Comparison of ENCODE assay signal across 8 cellular contexts in the genomic region with DNA sequence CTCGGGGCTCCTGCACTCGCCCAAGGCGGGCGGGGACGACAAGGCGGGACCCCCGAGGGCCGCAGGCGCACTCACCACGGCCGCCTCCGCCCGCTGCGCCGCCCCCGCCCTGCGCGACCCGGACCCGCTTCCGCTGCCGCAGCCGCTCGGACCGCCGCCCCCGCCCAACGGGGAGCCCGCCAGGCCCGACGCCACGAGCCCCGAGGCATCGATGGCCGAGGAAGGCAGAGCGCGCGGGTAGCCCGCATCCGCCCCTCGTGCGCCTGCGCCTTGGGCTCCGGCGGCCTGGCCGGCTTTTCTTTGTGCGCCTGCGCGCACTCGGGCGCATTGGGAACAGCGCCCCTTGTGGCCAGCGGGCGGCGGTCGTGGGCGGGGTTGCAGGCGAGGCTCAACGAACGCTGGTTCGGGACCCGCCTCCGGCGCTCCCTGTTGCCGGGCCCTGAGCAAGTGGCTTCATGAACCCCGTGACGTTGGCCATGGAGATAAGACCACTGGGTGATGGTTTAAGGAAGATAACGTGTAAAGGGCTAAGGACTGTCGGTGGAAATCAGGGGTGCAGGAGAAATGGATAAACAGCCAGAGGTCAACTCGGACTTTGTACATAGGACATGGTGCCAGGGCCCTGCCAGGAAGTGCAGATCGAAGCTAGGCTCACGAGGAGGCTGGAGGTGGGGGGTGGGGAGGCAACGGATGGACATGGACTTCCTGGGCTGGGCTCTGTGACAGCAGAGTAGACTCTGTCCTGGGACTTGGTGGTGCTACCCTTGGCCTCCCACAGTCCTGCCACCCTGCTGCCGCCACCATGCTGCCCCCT. TPM values are rescaled to one million over a fixed set of nuclear protein-coding genes. Genes with fewer than 3 reads are reported as not detected.
DNase-seq lines count a peak whose midpoint lies in the region; ATAC-seq, FAIRE-seq and TF ChIP-seq lines count a peak whose summit lies in the region.

A gene (plus strand): TSS at position 725 of the 814 bp plus-strand sequence. CDS start 78 bp downstream, at position 803.
A gene with protein sequence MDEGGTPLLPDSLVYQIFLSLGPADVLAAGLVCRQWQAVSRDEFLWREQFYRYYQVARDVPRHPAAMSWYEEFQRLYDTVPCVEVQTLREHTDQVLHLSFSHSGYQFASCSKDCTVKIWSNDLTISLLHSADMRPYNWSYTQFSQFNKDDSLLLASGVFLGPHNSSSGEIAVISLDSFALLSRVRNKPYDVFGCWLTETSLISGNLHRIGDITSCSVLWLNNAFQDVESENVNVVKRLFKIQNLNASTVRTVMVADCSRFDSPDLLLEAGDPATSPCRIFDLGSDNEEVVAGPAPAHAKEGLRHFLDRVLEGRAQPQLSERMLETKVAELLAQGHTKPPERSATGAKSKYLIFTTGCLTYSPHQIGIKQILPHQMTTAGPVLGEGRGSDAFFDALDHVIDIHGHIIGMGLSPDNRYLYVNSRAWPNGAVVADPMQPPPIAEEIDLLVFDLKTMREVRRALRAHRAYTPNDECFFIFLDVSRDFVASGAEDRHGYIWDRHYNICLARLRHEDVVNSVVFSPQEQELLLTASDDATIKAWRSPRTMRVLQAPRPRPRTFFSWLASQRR (minus strand): TSS at position 220 of the 814 bp plus-strand sequence. CDS start 655 bp downstream, outside the sequence.

- H3K4me3 ChIP-seq in HepG2 (replicated peaks in 1 of 3; ENCODE audit: insufficient read depth in 1 of 3, low read depth in 2 of 3, low read length in 3 of 3), result peak within 1 kb of the TSS; percentile 90 to 95 (median 91)

- H3K36me3 Mint-ChIP-seq in CD14-positive monocyte, result peaks cover 19 to 36% of the 10 kb centered on the region in 2 donors

- H2AFZ ChIP-seq in HepG2 (ENCODE audit: low read length), result no peak within 1 kb of the TSS

- TF ChIP-seq EP300 in HepG2 (IDR thresholded peaks at IDR 0.05; ENCODE audit: low read depth in 2 of 2, low read length in 2 of 2) (no peak; a peak in 1 of 4 replicates), HepG2 (CRISPR knock-in tag; IDR thresholded peaks at IDR 0.05; ENCODE audit: borderline replicate concordance) (0 out of 2 replicates have a peak, but pooled peaks have one; percentile 40)

- WGBS in HepG2 (ENCODE audit: low lambda C conversion rate), result under 1% methylated on average over 17 of the region's 74 CpGs

- CTCF ChIA-PET in HepG2 (lab: Yijun Ruan, JAX; ENCODE audit: low intra/inter-chr PET ratio, low total read pairs), result no interaction called here

- peaks cover 10% of the 10 kb centered on the region for H3K79me2 ChIP-seq in HepG2 (ENCODE audit: insufficient read depth, low read length)

- H3K4me2 ChIP-seq in HepG2 (ENCODE audit: low read depth, low read length), result peak within 1 kb of the TSS; percentile 89

- TF ChIP-seq POLR2A in HepG2 (IDR thresholded peaks at IDR 0.05; ENCODE audit: insufficient read depth in 1 of 2, low read depth in 2 of 2, low read length in 2 of 2), result no peak

- H4K20me1 ChIP-seq in HepG2 (ENCODE audit: insufficient read depth, low read length), result no peaks in the 10 kb centered on the region

- peaks cover 0 to 6% (median 4%) of the 10 kb centered on the region in 3 donors for H3K27me3 Mint-ChIP-seq in CD14-positive monocyte (ENCODE audit: low read depth in 3 of 3)

- peaks cover 44% of the 10 kb centered on the region for H3K4me1 ChIP-seq in HepG2 (ENCODE audit: insufficient read depth, low read length)

- peaks cover 8 to 30% of the 10 kb centered on the region in 2 experiments for H3K36me3 ChIP-seq in HepG2 (replicated peaks in 1 of 2; ENCODE audit: control insufficient read depth in 1 of 2, insufficient read depth in 2 of 2, low read length in 2 of 2)

- TF ChIP-seq RAD21 in HepG2 (CRISPR knock-in tag; IDR thresholded peaks at IDR 0.05), result peak; percentile 52; the same call in 1 of the 2 replicates

- no peaks in the 10 kb centered on the region for H3K27me3 ChIP-seq in HepG2 (ENCODE audit: control insufficient read depth in 1 of 2, insufficient read depth in 2 of 2, low read length in 2 of 2)

- DNase-seq in CD14-positive monocyte (ENCODE audit: low spot score), result peak; percentile 90
- peak; percentile 98 for DNase-seq in NCI-H69 (lab: John Stamatoyannopoulos, UW)
- peak; percentile 90 to 95 for DNase-seq in activated CD4-positive, alpha-beta T cell treated with anti-CD3 and anti-CD28 coated beads, Interleukin-2, amount 50 U/mL, for 24 hours (ENCODE audit: low read depth in 1 of 2, low spot score in 1 of 2)
- peak; percentile 95 for DNase-seq in dermis blood vessel endothelial cell
- peak; percentile 87 for DNase-seq in HepG2 (ENCODE audit: low spot score)
- peak; percentile 95 to 98 for DNase-seq in stimulated activated CD4-positive, alpha-beta T cell treated with anti-CD3 and anti-CD28 coated beads, Interleukin-2, amount 100 ng/mL, for 48 hours

- POLR2A ChIA-PET in HepG2 (lab: Yijun Ruan, JAX), result interaction anchor here (0.7 to 2.4 kb wide), 8 partner anchors 15 to 156 kb away, joined by 3 to 11 read pairs (median 4); a partner anchor contains a TSS

- peak; percentile 47 for FAIRE-seq in HepG2 (lab: Jason Lieb, UNC)

- in situ Hi-C loops in HepG2 (cut with HindIII; ENCODE audit: extremely low pct_ligation_motif_present, low pct_unique_long_range_greater_than_20kb), result loop anchor here (5.0 kb wide), 1 partner anchor 88 kb away; a partner anchor contains a TSS

- H3K27ac Mint-ChIP-seq in CD14-positive monocyte, result peak within 1 kb of the TSS in 6 of 7 donors; percentile 31 to 77 (median 60)

- intact Hi-C loops in CD14-positive monocyte (cut with micrococcal nuclease), result loop anchor here (2.0 to 10.0 kb wide), 4 partner anchors 58 to 140 kb away; a partner anchor contains a TSS
- intact Hi-C loops in HepG2 (cut with micrococcal nuclease; ENCODE audit: unreplicated experiment), result no loop called here

- BruUV-seq in HepG2 (replicated peaks; lab: Mats Ljungman, UMichigan), result no TSS peak

- H3K9me3 Mint-ChIP-seq in CD14-positive monocyte, result no peaks in the 10 kb centered on the region

- peaks cover 13% of the 10 kb centered on the region for H3K4me1 Mint-ChIP-seq in CD14-positive monocyte

- peak within 1 kb of the TSS; percentile 75 for H3K27ac ChIP-seq in HepG2 (ENCODE audit: extremely low read length, insufficient read depth, low read length)

- H3K9ac ChIP-seq in HepG2 (ENCODE audit: insufficient read depth, low read depth, low read length), result peak within 1 kb of the TSS; percentile 90

- H3K9me3 ChIP-seq in HepG2 (ENCODE audit: low read length), result no peaks in the 10 kb centered on the region

- H3K4me3 Mint-ChIP-seq in CD14-positive monocyte, result peak within 1 kb of the TSS; percentile 73 to 83

- TF ChIP-seq CTCF in CD14-positive monocyte (IDR thresholded peaks at IDR 0.05) (peak; percentile 97), HepG2 (CRISPR knock-in tag; IDR thresholded peaks at IDR 0.05) (peak; percentile 92)

- ATAC-seq in GM19328 (IDR thresholded peaks at IDR 0.05; ENCODE audit: unreplicated experiment) (peak; percentile 75), HG03469 (IDR thresholded peaks at IDR 0.05; ENCODE audit: unreplicated experiment) (peak; percentile 60), HepG2 (peak; percentile 25)

RNA-seq across cellular contexts. Expression of the first gene that starts in this region (rescaled TPM):
- polyA plus RNA-seq in CD14-positive monocyte, result under 1 TPM in 1 of 2 donors, not detected in 1; 0.55 TPM
- 1.7 TPM in 1 of 2 replicates, not detected in the other for total RNA-seq in dermis blood vessel endothelial cell
- 2.0 and 4.9 TPM in 2 replicates for total RNA-seq in HepG2 (2016; rRNA removed; fragmentation: Illumina TruSeq; extraction: Trizol)
- total RNA-seq in HepG2 (2016; cell fraction: cytosol; rRNA removed; fragmentation: Illumina TruSeq; extraction: Trizol; ENCODE audit: low read depth), result 1.2 and 2.9 TPM in 2 replicates
- 1.4 and 4.7 TPM in 2 replicates for total RNA-seq in HepG2 (2016; cell fraction: insoluble cytoplasmic fraction; rRNA removed; fragmentation: Illumina TruSeq; extraction: Trizol)
- 2.1 and 3.5 TPM in 2 replicates for total RNA-seq in HepG2 (2016; cell fraction: membrane; rRNA removed; fragmentation: Illumina TruSeq; extraction: Trizol)
- 6.1 and 7.0 TPM in 2 replicates for total RNA-seq in HepG2 (2016; cell fraction: nucleus; rRNA removed; fragmentation: Illumina TruSeq; extraction: Trizol)
- 12.8 and 18.3 TPM in 2 replicates for polyA plus RNA-seq in HepG2 (2011; rRNA removed)
- 8.9 and 13.0 TPM in 2 replicates for polyA plus RNA-seq in HepG2 (2011; cell fraction: cytosol; rRNA removed)
- 94.5 and 107 TPM in 2 replicates for polyA plus RNA-seq in HepG2 (2011; cell fraction: nucleus; rRNA removed)
- polyA plus RNA-seq in HepG2 (2012), result 15.3 and 17.5 TPM in 2 replicates
- 2.1 and 2.6 TPM in 2 replicates for polyA plus RNA-seq in HepG2 (2016; cell fraction: cytosol; fragmentation: Illumina TruSeq; extraction: Trizol; ENCODE audit: low read depth)
- 2.3 and 2.4 TPM in 2 replicates for polyA plus RNA-seq in HepG2 (2016; cell fraction: insoluble cytoplasmic fraction; fragmentation: Illumina TruSeq; extraction: Trizol; ENCODE audit: low read depth)
- polyA plus RNA-seq in HepG2 (2016; cell fraction: membrane; fragmentation: Illumina TruSeq; extraction: Trizol; ENCODE audit: low read depth), result 2.2 and 3.1 TPM in 2 replicates
- polyA plus RNA-seq in HepG2 (2016; cell fraction: nucleus; fragmentation: Illumina TruSeq; extraction: Trizol; ENCODE audit: insufficient read depth, low read depth), result 10.1 and 13.4 TPM in 2 replicates
- polyA minus RNA-seq in HepG2 (2011; rRNA and poly(A)+ RNA removed; ENCODE audit: low replicate concordance), result 0.70 and 11.9 TPM in 2 replicates
- polyA minus RNA-seq in HepG2 (2011; cell fraction: cytosol; rRNA and poly(A)+ RNA removed), result 3.6 and 6.2 TPM in 2 replicates
- polyA minus RNA-seq in HepG2 (2011; cell fraction: nucleus; rRNA and poly(A)+ RNA removed), result 7.0 and 7.2 TPM in 2 replicates

RNA-seq across cellular contexts. Expression of the second gene that starts in this region (rescaled TPM):
- polyA plus RNA-seq in CD14-positive monocyte, result 10 to 100 TPM; 85.3 to 92.7 TPM
- total RNA-seq in dermis blood vessel endothelial cell, result 255 and 270 TPM in 2 replicates
- total RNA-seq in HepG2 (2016; rRNA removed; fragmentation: Illumina TruSeq; extraction: Trizol), result 47.4 and 60.4 TPM in 2 replicates
- 101 and 115 TPM in 2 replicates for total RNA-seq in HepG2 (2016; cell fraction: cytosol; rRNA removed; fragmentation: Illumina TruSeq; extraction: Trizol; ENCODE audit: low read depth)
- 43.2 and 63.0 TPM in 2 replicates for total RNA-seq in HepG2 (2016; cell fraction: insoluble cytoplasmic fraction; rRNA removed; fragmentation: Illumina TruSeq; extraction: Trizol)
- total RNA-seq in HepG2 (2016; cell fraction: membrane; rRNA removed; fragmentation: Illumina TruSeq; extraction: Trizol), result 157 and 168 TPM in 2 replicates
- 38.4 and 45.7 TPM in 2 replicates for total RNA-seq in HepG2 (2016; cell fraction: nucleus; rRNA removed; fragmentation: Illumina TruSeq; extraction: Trizol)
- polyA plus RNA-seq in HepG2 (2011; rRNA removed), result 52.0 and 76.2 TPM in 2 replicates
- 70.1 and 111 TPM in 2 replicates for polyA plus RNA-seq in HepG2 (2011; cell fraction: cytosol; rRNA removed)
- polyA plus RNA-seq in HepG2 (2011; cell fraction: nucleus; rRNA removed), result 318 and 399 TPM in 2 replicates
- 33.4 and 43.8 TPM in 2 replicates for polyA plus RNA-seq in HepG2 (2012)
- polyA plus RNA-seq in HepG2 (2016; cell fraction: cytosol; fragmentation: Illumina TruSeq; extraction: Trizol; ENCODE audit: low read depth), result 106 and 116 TPM in 2 replicates
- polyA plus RNA-seq in HepG2 (2016; cell fraction: insoluble cytoplasmic fraction; fragmentation: Illumina TruSeq; extraction: Trizol; ENCODE audit: low read depth), result 41.2 and 50.1 TPM in 2 replicates
- 127 and 134 TPM in 2 replicates for polyA plus RNA-seq in HepG2 (2016; cell fraction: membrane; fragmentation: Illumina TruSeq; extraction: Trizol; ENCODE audit: low read depth)
- polyA plus RNA-seq in HepG2 (2016; cell fraction: nucleus; fragmentation: Illumina TruSeq; extraction: Trizol; ENCODE audit: insufficient read depth, low read depth), result 94.3 and 97.4 TPM in 2 replicates
- 183 and 195 TPM in 2 replicates for polyA minus RNA-seq in HepG2 (2011; rRNA and poly(A)+ RNA removed; ENCODE audit: low replicate concordance)
- 55.6 and 63.5 TPM in 2 replicates for polyA minus RNA-seq in HepG2 (2011; cell fraction: cytosol; rRNA and poly(A)+ RNA removed)
- polyA minus RNA-seq in HepG2 (2011; cell fraction: nucleus; rRNA and poly(A)+ RNA removed), result 34.1 and 36.8 TPM in 2 replicates

Comparison
In these comparisons a context has a peak if more than half of its experiments do, and no peak if none do; other contexts are left out.
1. Peak in every context shown above with its lines: DNase-seq, ATAC-seq, H3K4me3 ChIP-seq and H3K27ac ChIP-seq.
2. ATAC-seq: peak in every context shown above with its lines; median percentile 75 in GM19328; 60 in HG03469; 25 in HepG2.